In the genomic region with DNA sequence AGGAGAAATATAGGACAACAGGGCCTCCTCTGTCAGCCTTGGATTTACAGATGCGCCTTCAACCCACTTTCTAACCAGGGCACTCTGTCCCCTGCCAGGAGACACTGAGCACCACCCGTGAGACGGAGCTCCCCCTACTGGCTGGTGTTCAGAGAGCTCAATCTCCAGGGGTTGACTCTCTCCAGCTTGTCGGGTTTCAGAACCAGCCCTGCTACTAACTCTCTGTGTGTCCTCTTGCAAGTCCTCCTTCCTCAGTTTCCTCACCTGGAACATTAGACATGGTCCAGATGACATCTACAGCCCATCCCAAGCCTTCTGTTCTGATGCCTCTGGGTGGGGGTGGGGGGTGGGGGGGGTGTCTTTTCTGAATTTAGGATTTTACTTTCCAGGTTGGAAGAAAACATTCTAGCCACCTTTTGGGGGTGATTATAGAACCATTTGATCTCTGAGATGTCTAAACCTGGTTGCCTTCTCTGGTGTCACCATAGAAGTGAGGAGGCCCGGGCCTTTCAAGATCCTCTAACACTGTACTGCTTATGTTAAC, we compare ENCODE assay signal across 8 cellular contexts.
DNase-seq lines count a peak whose midpoint lies in the region; ATAC-seq and TF ChIP-seq lines count a peak whose summit lies in the region.

No MANE protein-coding gene starts in this region.

- no peak for ATAC-seq in GM18498 (IDR thresholded peaks at IDR 0.05; ENCODE audit: unreplicated experiment)

- H3K79me2 ChIP-seq in GM23248 (ENCODE audit: insufficient read depth) = no peaks in the 10 kb centered on the region

- no peaks in the 10 kb centered on the region for H3F3A ChIP-seq in GM23248 (ENCODE audit: insufficient read depth)

- DNase-seq in GM23248 (peak; percentile 79), NCI-H2107 treated with DMSO at 0.1 percent for 48 hours (lab: John Stamatoyannopoulos, UW; ENCODE audit: unreplicated experiment) (peak; percentile 34), cerebellum (ENCODE audit: low spot score) (peak; percentile 10), left kidney (ENCODE audit: low read depth, low spot score) (peak; percentile 88)
- DNase-seq in activated CD4-positive, alpha-beta T cell treated with anti-CD3 and anti-CD28 coated beads for 24 hours (ENCODE audit: low read depth in 2 of 2) = peak; percentile 36 to 66
- peak; percentile 45 to 64 for DNase-seq in stimulated activated CD4-positive, alpha-beta T cell treated with anti-CD3 and anti-CD28 coated beads, Interleukin-4, amount 100 ng/mL, for 4 hours

- no peaks in the 10 kb centered on the region for H3K9me2 ChIP-seq in GM23248 (ENCODE audit: insufficient read depth)

- in situ Hi-C loops in GM23248 (cut with MboI) = no loop called here

- H3K27ac ChIP-seq in C4-2B = peak overlapping the region; percentile 39
- no peak overlapping the region for H3K27ac ChIP-seq in GM23248

- no peaks in the 10 kb centered on the region for H3K36me3 ChIP-seq in GM23248 (ENCODE audit: low read depth)

- no peaks in the 10 kb centered on the region for H4K20me1 ChIP-seq in GM23248 (ENCODE audit: insufficient read depth)

- no peak overlapping the region for H2AFZ ChIP-seq in GM23248

- no peak overlapping the region for H3K4me3 ChIP-seq in GM23248

- peak; percentile 79 for TF ChIP-seq CTCF in C4-2B (conservative IDR thresholded peaks at IDR 0.05)

- H3K9me3 ChIP-seq in GM23248 (ENCODE audit: low read depth) = no peaks in the 10 kb centered on the region

- 56 to 61% methylated on average over 4 to 5 of the region's 5 CpGs for WGBS in GM23248 (ENCODE audit: low coverage in 1 of 2, low lambda C conversion rate in 2 of 2, missing lambda C conversion rate in 2 of 2), 2 experiments

- no peaks in the 10 kb centered on the region for H3K4me1 ChIP-seq in GM23248 (ENCODE audit: insufficient read depth)

- no peaks in the 10 kb centered on the region for H3K27me3 ChIP-seq in GM23248 (replicated peaks; ENCODE audit: insufficient read depth)

- no peak overlapping the region for H3K9ac ChIP-seq in GM23248

- H3K4me2 ChIP-seq in GM23248 (ENCODE audit: unreplicated experiment) = no peak overlapping the region

Comparison
In these comparisons a context has a peak if more than half of its experiments do, and no peak if none do; other contexts are left out.
1. DNase-seq: peak in every context shown above with its lines; median percentile 88 in left kidney; 79 in GM23248; 54 in stimulated activated CD4-positive, alpha-beta T cell treated with anti-CD3 and anti-CD28 coated beads, Interleukin-4, amount 100 ng/mL, for 4 hours; 51 in activated CD4-positive, alpha-beta T cell treated with anti-CD3 and anti-CD28 coated beads for 24 hours; 34 in NCI-H2107 treated with DMSO at 0.1 percent for 48 hours; 10 in cerebellum.